In genomic region chr6:13485923-13486557, GRCh38 we compare ENCODE assay signal across 8 cellular contexts. TPM values are rescaled to one million over a fixed set of nuclear protein-coding genes. Genes with fewer than 3 reads are reported as not detected.
DNase-seq lines count a peak whose midpoint lies in the region; ATAC-seq and TF ChIP-seq lines count a peak whose summit lies in the region.

No MANE protein-coding gene starts in this region.

- intact Hi-C loops in CD14-positive monocyte (cut with micrococcal nuclease): loop anchor here (2.0 to 10.0 kb wide), 6 partner anchors 19 to 89 kb away; partner anchors contain the start of gene SIRT5 (in 2 of the 2)
- intact Hi-C loops in heart right ventricle (cut with DNase I): loop anchor here in 8 of 10 donors (2.0 to 10.0 kb wide), 15 partner anchors 41 to 149 kb away; partner anchors contain the start of gene SIRT5 (in 6 of the 8)

- H3K27ac ChIP-seq in OCI-LY3 (ENCODE audit: low read length) (no peak overlapping the region), heart right ventricle (peak overlapping the region; percentile 91 to 98 (median 94))

- DNase-seq in CD14-positive monocyte (ENCODE audit: low spot score) (no peak), HCEC 1CT (peak; percentile 57), heart right ventricle (peak in 1 of 2 donors; percentile 42), pons (ENCODE audit: low spot score) (peak; percentile 41)

- TF ChIP-seq CTCF in CD14-positive monocyte (IDR thresholded peaks at IDR 0.05): no peak
- TF ChIP-seq CTCF in OCI-LY3 (IDR thresholded peaks at IDR 0.05; ENCODE audit: low read depth, low read length): no peak
- no peak for TF ChIP-seq CTCF in heart right ventricle (IDR thresholded peaks at IDR 0.05)

- H3K36me3 ChIP-seq in OCI-LY3 (replicated peaks; ENCODE audit: low read depth, low read length) (no peaks in the 10 kb centered on the region), heart right ventricle (peaks cover 0 to 12% (median 0%) of the 10 kb centered on the region in 9 donors)

- H3K4me3 Mint-ChIP-seq in CD14-positive monocyte: peak overlapping the region; percentile 98 to 99
- peak overlapping the region; percentile 99 for H3K4me3 Mint-ChIP-seq in activated naive CD8-positive, alpha-beta T cell

- H3K4me1 ChIP-seq in OCI-LY3 (ENCODE audit: low read length) (peaks cover 14% of the 10 kb centered on the region), heart right ventricle (peaks cover 5 to 57% (median 48%) of the 10 kb centered on the region in 9 donors)

- peak overlapping the region; percentile 97 for H3K4me2 ChIP-seq in OCI-LY3 (ENCODE audit: low read length)

- H3K79me2 ChIP-seq in OCI-LY3 (ENCODE audit: low read length): no peaks in the 10 kb centered on the region

- H3K4me1 Mint-ChIP-seq in CD14-positive monocyte: peaks cover 53% of the 10 kb centered on the region
- H3K4me1 Mint-ChIP-seq in activated naive CD8-positive, alpha-beta T cell (ENCODE audit: low read depth): peaks cover 31% of the 10 kb centered on the region

- H3K9me3 Mint-ChIP-seq in CD14-positive monocyte: peaks cover 0 to 2% (median 0%) of the 10 kb centered on the region in 7 donors
- H3K9me3 Mint-ChIP-seq in activated naive CD8-positive, alpha-beta T cell (ENCODE audit: low read depth): no peaks in the 10 kb centered on the region

- H3K27me3 ChIP-seq in OCI-LY3 (ENCODE audit: low read depth, low read length): peaks cover 16% of the 10 kb centered on the region; the same call in 1 of the 2 replicates
- H3K27me3 ChIP-seq in heart right ventricle: no peaks in the 10 kb centered on the region

- H3K27me3 Mint-ChIP-seq in CD14-positive monocyte (ENCODE audit: low read depth in 3 of 3): peaks cover 3 to 14% (median 14%) of the 10 kb centered on the region in 3 donors
- no peaks in the 10 kb centered on the region for H3K27me3 Mint-ChIP-seq in activated naive CD8-positive, alpha-beta T cell

- no peaks in the 10 kb centered on the region; the same call in 1 of the 2 replicates for H4K20me1 ChIP-seq in OCI-LY3 (ENCODE audit: insufficient read depth, low read length)

- ATAC-seq in heart right ventricle (peak; percentile 4 to 61 (median 49)), HG03175 (IDR thresholded peaks at IDR 0.05; ENCODE audit: unreplicated experiment) (no peak), GM21528 (IDR thresholded peaks at IDR 0.05; ENCODE audit: low FRiP score, unreplicated experiment) (no peak)

- peak overlapping the region in 6 of 7 donors; percentile 8 to 92 (median 82) for H3K27ac Mint-ChIP-seq in CD14-positive monocyte
- peak overlapping the region; percentile 94 for H3K27ac Mint-ChIP-seq in activated naive CD8-positive, alpha-beta T cell

- peak overlapping the region; percentile 58; the same call in 1 of the 2 replicates for H2AFZ ChIP-seq in OCI-LY3 (ENCODE audit: low read depth, low read length)

- peaks cover 5 to 11% of the 10 kb centered on the region in 2 donors for H3K36me3 Mint-ChIP-seq in CD14-positive monocyte
- peaks cover 5% of the 10 kb centered on the region for H3K36me3 Mint-ChIP-seq in activated naive CD8-positive, alpha-beta T cell

- H3K9me3 ChIP-seq in OCI-LY3 (ENCODE audit: insufficient read depth, low read length) (no peaks in the 10 kb centered on the region), heart right ventricle (no peaks in the 10 kb centered on the region)

- WGBS in heart right ventricle, 2 donors: 1% methylated on average over 38 of the region's 38 CpGs

- H3K4me3 ChIP-seq in OCI-LY3 (ENCODE audit: low read length) (peak overlapping the region; percentile 85), heart right ventricle (peak overlapping the region; percentile 69 to 98 (median 90))

- peak overlapping the region; percentile 43; the same call in 1 of the 2 replicates for H3K9ac ChIP-seq in OCI-LY3 (ENCODE audit: low read length)

RNA-seq across cellular contexts. Expression of gene GFOD1, which starts 1.4 kb away (rescaled TPM):
- 1 to 10 TPM; 2.4 TPM for polyA plus RNA-seq in CD14-positive monocyte
- total RNA-seq in heart right ventricle: 10 to 100 TPM; 26.5 to 96.5 (median 41.0) TPM
- 10 to 100 TPM; 13.8 to 18.2 TPM for polyA plus RNA-seq in heart right ventricle

Comparison
In these comparisons a context has a peak if more than half of its experiments do, and no peak if none do; other contexts are left out.
1. ATAC-seq: peak in heart right ventricle (8 of 8); none in HG03175 (single experiment) and GM21528 (single experiment).
2. RNA of gene GFOD1, which starts 1.4 kb away (polyA plus RNA-seq): 13.8 to 18.2 TPM in heart right ventricle; 2.4 TPM in CD14-positive monocyte; every median in the first group is over 4 times any median in the second.